1 cellular context compared by ENCODE assay signal in genomic region chr17:75252039-75252816, GRCh38.
TF ChIP-seq lines count a peak whose summit lies in the region.

No MANE protein-coding gene starts in this region.

TF ChIP-seq in GM12878, 131 proteins besides CTCF, POLR2A, EP300 and RAD21:
- TF ChIP-seq NR2C2 (IDR thresholded peaks at IDR 0.05; ENCODE audit: borderline replicate concordance, control insufficient read depth, insufficient read length, low read depth): no peak
- TF ChIP-seq, protein P1, sequence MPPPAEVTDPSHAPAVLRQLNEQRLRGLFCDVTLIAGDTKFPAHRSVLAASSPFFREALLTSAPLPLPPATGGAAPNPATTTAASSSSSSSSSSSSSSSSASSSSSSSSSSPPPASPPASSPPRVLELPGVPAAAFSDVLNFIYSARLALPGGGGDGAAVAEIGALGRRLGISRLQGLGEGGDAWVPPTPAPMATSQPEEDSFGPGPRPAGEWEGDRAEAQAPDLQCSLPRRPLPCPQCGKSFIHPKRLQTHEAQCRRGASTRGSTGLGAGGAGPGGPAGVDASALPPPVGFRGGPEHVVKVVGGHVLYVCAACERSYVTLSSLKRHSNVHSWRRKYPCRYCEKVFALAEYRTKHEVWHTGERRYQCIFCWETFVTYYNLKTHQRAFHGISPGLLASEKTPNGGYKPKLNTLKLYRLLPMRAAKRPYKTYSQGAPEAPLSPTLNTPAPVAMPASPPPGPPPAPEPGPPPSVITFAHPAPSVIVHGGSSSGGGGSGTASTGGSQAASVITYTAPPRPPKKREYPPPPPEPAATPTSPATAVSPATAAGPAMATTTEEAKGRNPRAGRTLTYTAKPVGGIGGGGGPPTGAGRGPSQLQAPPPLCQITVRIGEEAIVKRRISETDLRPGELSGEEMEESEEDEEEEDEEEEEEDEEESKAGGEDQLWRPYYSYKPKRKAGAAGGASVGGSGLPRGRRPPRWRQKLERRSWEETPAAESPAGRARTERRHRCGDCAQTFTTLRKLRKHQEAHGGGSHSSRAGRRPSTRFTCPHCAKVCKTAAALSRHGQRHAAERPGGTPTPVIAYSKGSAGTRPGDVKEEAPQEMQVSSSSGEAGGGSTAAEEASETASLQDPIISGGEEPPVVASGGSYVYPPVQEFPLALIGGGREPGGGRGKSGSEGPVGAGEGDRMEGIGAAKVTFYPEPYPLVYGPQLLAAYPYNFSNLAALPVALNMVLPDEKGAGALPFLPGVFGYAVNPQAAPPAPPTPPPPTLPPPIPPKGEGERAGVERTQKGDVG (CRISPR knock-in tag; IDR thresholded peaks at IDR 0.05): no peak
- no peak for TF ChIP-seq RUNX3 (IDR thresholded peaks at IDR 0.05; ENCODE audit: low read length)
- no peak for TF ChIP-seq KAT2A (conservative IDR thresholded peaks at IDR 0.05; ENCODE audit: control insufficient read depth, low read depth, low read length)
- no peak for TF ChIP-seq SPI1 (IDR thresholded peaks at IDR 0.05; ENCODE audit: borderline replicate concordance, insufficient read depth, low read depth, low read length)
- no peak for TF ChIP-seq EZH2 (IDR thresholded peaks at IDR 0.05; ENCODE audit: borderline replicate concordance, control insufficient read depth, low read depth, low read length)
- no peak for TF ChIP-seq ETV6 (conservative IDR thresholded peaks at IDR 0.05 in 1 of 2, IDR thresholded peaks at IDR 0.05 in 1 of 2; ENCODE audit: borderline replicate concordance in 1 of 2, low read depth in 1 of 2)
- no peak for TF ChIP-seq STAT3 (IDR thresholded peaks at IDR 0.05; ENCODE audit: low read depth, low read length)
- TF ChIP-seq SREBF2 (IDR thresholded peaks at IDR 0.05; ENCODE audit: low read length): no peak
